1 cellular context compared by ENCODE assay signal in the genomic region with DNA sequence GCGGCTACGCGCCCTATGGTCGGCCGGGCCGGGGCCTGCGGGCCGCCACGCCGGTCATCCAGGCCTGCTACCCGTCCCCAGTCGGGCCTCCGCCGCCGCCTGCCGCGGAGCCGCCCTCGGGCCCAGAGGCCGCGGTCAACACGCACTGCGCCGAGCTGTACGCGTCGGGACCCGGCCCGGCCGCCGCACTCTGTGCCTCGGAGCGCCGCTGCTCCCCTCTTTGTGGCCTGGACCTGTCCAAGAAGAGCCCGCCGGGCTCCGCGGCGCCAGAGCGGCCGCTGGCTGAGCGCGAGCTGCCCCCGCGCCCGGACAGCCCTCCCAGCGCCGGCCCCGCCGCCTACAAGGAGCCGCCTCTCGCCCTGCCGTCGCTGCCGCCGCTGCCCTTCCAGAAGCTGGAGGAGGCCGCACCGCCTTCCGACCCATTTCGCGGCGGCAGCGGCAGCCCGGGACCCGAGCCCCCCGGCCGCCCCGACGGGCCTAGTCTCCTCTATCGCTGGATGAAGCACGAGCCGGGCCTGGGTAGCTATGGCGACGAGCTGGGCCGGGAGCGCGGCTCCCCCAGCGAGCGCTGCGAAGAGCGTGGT.
TF ChIP-seq lines count a peak whose summit lies in the region.

No MANE protein-coding gene starts in this region.

TF ChIP-seq in GM23338, 12 proteins besides CTCF, POLR2A, EP300 and RAD21 (continued from another document):
- TF ChIP-seq, protein P1, sequence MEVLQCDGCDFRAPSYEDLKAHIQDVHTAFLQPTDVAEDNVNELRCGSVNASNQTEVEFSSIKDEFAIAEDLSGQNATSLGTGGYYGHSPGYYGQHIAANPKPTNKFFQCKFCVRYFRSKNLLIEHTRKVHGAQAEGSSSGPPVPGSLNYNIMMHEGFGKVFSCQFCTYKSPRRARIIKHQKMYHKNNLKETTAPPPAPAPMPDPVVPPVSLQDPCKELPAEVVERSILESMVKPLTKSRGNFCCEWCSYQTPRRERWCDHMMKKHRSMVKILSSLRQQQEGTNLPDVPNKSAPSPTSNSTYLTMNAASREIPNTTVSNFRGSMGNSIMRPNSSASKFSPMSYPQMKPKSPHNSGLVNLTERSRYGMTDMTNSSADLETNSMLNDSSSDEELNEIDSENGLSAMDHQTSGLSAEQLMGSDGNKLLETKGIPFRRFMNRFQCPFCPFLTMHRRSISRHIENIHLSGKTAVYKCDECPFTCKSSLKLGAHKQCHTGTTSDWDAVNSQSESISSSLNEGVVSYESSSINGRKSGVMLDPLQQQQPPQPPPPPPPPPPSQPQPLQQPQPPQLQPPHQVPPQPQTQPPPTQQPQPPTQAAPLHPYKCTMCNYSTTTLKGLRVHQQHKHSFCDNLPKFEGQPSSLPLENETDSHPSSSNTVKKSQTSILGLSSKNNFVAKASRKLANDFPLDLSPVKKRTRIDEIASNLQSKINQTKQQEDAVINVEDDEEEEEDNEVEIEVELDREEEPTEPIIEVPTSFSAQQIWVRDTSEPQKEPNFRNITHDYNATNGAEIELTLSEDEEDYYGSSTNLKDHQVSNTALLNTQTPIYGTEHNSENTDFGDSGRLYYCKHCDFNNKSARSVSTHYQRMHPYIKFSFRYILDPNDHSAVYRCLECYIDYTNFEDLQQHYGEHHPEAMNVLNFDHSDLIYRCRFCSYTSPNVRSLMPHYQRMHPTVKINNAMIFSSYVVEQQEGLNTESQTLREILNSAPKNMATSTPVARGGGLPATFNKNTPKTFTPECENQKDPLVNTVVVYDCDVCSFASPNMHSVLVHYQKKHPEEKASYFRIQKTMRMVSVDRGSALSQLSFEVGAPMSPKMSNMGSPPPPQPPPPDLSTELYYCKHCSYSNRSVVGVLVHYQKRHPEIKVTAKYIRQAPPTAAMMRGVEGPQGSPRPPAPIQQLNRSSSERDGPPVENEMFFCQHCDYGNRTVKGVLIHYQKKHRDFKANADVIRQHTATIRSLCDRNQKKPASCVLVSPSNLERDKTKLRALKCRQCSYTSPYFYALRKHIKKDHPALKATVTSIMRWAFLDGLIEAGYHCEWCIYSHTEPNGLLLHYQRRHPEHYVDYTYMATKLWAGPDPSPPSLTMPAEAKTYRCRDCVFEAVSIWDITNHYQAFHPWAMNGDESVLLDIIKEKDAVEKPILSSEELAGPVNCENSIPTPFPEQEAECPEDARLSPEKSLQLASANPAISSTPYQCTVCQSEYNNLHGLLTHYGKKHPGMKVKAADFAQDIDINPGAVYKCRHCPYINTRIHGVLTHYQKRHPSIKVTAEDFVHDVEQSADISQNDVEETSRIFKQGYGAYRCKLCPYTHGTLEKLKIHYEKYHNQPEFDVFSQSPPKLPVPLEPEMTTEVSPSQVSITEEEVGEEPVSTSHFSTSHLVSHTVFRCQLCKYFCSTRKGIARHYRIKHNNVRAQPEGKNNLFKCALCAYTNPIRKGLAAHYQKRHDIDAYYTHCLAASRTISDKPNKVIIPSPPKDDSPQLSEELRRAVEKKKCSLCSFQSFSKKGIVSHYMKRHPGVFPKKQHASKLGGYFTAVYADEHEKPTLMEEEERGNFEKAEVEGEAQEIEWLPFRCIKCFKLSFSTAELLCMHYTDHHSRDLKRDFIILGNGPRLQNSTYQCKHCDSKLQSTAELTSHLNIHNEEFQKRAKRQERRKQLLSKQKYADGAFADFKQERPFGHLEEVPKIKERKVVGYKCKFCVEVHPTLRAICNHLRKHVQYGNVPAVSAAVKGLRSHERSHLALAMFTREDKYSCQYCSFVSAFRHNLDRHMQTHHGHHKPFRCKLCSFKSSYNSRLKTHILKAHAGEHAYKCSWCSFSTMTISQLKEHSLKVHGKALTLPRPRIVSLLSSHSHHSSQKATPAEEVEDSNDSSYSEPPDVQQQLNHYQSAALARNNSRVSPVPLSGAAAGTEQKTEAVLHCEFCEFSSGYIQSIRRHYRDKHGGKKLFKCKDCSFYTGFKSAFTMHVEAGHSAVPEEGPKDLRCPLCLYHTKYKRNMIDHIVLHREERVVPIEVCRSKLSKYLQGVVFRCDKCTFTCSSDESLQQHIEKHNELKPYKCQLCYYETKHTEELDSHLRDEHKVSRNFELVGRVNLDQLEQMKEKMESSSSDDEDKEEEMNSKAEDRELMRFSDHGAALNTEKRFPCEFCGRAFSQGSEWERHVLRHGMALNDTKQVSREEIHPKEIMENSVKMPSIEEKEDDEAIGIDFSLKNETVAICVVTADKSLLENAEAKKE (CRISPR knock-in tag; IDR thresholded peaks at IDR 0.05) = no peak
